ENCODE assay signal across 14 cellular contexts in the genomic region with DNA sequence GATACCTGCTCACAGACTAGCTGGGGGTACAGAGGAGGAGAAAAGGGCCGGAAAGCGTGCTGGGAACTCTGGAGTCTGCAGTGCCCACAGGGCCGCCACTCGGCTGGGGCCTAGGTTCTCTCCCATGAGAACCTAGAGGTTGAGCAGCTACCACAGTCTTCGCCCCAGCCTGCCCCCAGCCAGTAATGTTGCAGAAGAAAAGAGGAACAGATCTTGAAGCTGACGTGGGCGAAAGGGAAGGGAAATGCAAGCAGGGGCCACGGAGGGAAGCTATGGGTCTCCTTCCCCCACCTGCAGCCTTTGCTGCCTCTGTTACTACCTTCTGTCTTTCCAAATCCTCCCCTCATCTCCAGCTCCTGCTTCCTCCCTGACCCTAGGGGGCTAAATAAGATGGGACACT. TPM values are rescaled to one million over a fixed set of nuclear protein-coding genes. Genes with fewer than 3 reads are reported as not detected.
DNase-seq lines count a peak whose midpoint lies in the region; ATAC-seq, FAIRE-seq and TF ChIP-seq lines count a peak whose summit lies in the region.
"Had no signal": no experiment of that assay in that cellular context is flagged by ENCODE, and none has a peak within 500 bp of the region (broad histone marks: within the 10 kb centered on the region; RNA-seq: fewer than 3 reads in every experiment).

No MANE protein-coding gene starts in this region.

- intact Hi-C loops in GM12878 (cut with micrococcal nuclease; ENCODE audit: unreplicated experiment): no loop called here

- peak; percentile 25 to 31 for ATAC-seq in activated CD4-positive, CD25-positive, alpha-beta regulatory T cell treated with anti-CD3 and anti-CD28 coated beads, Interleukin-2, amount 50 U/mL, for 24 hours
- peak; percentile 78 for ATAC-seq in GM12878
- ATAC-seq in stimulated activated naive B cell treated with anti-CD40 and anti-IgM and Interleukin-4, amounts not matched to agents 10 μg/mL and 1 μg/mL and 100 μg/mL, for 72 hours (replicated peaks): peak; percentile 94 to 95
- ATAC-seq: activated naive CD4-positive, alpha-beta T cell treated with anti-CD3 and anti-CD28 coated beads, Interleukin-2, amount 50 U/mL, for 72 hours had no signal

- peak overlapping the region; percentile 41 for H3K27ac ChIP-seq in GM12878 (ENCODE audit: control insufficient read depth, insufficient read depth)
- H3K27ac ChIP-seq: 22Rv1 had no signal

- no peak for TF ChIP-seq RAD21 in GM12878 (IDR thresholded peaks at IDR 0.05; ENCODE audit: insufficient read depth, low read depth, low read length)

- H3K9me3 ChIP-seq in GM12878 (replicated peaks; ENCODE audit: control insufficient read depth, insufficient read depth, low read length): no peaks in the 10 kb centered on the region

- SMC1A ChIA-PET in GM12878 (lab: Charles Lee; ENCODE audit: uncharacterized antibody, unreplicated experiment): interaction anchor here (0.8 to 10.1 kb wide), 12 partner anchors 11 to 521 kb away, joined by 3 to 188 read pairs (median 4); no protein-coding TSS in a partner anchor

- H3K27ac Mint-ChIP-seq in IgD-negative memory B cell: peak overlapping the region; percentile 36 to 95 (median 88)
- H3K27ac Mint-ChIP-seq in stimulated activated naive B cell treated with anti-CD40 and anti-IgM and Interleukin-4, amounts not matched to agents 10 μg/mL and 1 μg/mL and 100 μg/mL, for 72 hours: peak overlapping the region; percentile 93
- H3K27ac Mint-ChIP-seq: activated naive CD4-positive, alpha-beta T cell treated with anti-CD3 and anti-CD28 coated beads, Interleukin-2, amount 50 U/mL, for 72 hours had no signal

- H3K36me3 ChIP-seq in GM12878 (ENCODE audit: control insufficient read depth in 2 of 2, insufficient read depth in 2 of 2, low read length in 1 of 2): no peaks in the 10 kb centered on the region

- H3K27me3 ChIP-seq in GM12878 (replicated peaks in 1 of 2; ENCODE audit: control insufficient read depth in 2 of 2, insufficient read depth in 2 of 2, low read length in 1 of 2): no peaks in the 10 kb centered on the region

- peak; percentile 80 for FAIRE-seq in GM12878 (lab: Jason Lieb, UNC)
- FAIRE-seq in HTR-8/SVneo (lab: Jason Lieb, UNC): no peak

- in situ Hi-C loops in GM12878 (cut with MboI): loop anchor here (5.0 to 25.0 kb wide), 3 partner anchors 48 to 352 kb away; no protein-coding TSS in a partner anchor

- no TSS peak for BruUV-seq in GM12878 (replicated peaks; lab: Mats Ljungman, UMichigan)

- peak overlapping the region; percentile 50 for H2AFZ ChIP-seq in GM12878 (ENCODE audit: control insufficient read depth, low read depth, low read length)

- peak; percentile 69 for TF ChIP-seq POLR2A in GM12878 (IDR thresholded peaks at IDR 0.05; ENCODE audit: low read depth, low read length)

- H4K20me1 ChIP-seq in GM12878 (ENCODE audit: control insufficient read depth, insufficient read depth): no peaks in the 10 kb centered on the region

- no peak overlapping the region for H3K4me3 ChIP-seq in GM12878

- peak overlapping the region; percentile 51 for H3K9ac ChIP-seq in GM12878 (ENCODE audit: control insufficient read depth, insufficient read depth, low read length)

- DNase-seq in activated CD4-positive, CD25-positive, alpha-beta regulatory T cell treated with anti-CD3 and anti-CD28 coated beads, Interleukin-2, amount 50 U/mL, for 72 hours: no peak
- DNase-seq in GM12878 (ENCODE audit: low read depth, low spot score): peak; percentile 57
- DNase-seq in stimulated activated naive B cell treated with anti-CD40 and anti-IgM and Interleukin-4, amounts not matched to agents 10 μg/mL and 1 μg/mL and 100 μg/mL, for 72 hours: peak; percentile 81
- DNase-seq in AG08396 (ENCODE audit: low spot score): no peak
- DNase-seq in iPS-NIHi7 (ENCODE audit: extremely low spot score): no peak
- no peak for DNase-seq in HTR-8/SVneo (ENCODE audit: insufficient read length, low spot score)
- DNase-seq: activated CD4-positive, alpha-beta T cell treated with anti-CD3 and anti-CD28 coated beads, Interleukin-2, amount 10 ng/mL, durations not matched to agents 7 days and 5 days; dermis blood vessel endothelial cell; EL; NCI-H1694 had no signal

- H3K4me1 ChIP-seq in GM12878 (ENCODE audit: control insufficient read depth, insufficient read depth, low read length): peaks cover 44% of the 10 kb centered on the region

- WGBS in GM12878 (ENCODE audit: insufficient coverage, insufficient replicate concordance, low lambda C conversion rate, missing lambda C conversion rate): 17% methylated on average over 8 of the region's 8 CpGs

- peaks cover 11 to 31% (median 28%) of the 10 kb centered on the region in 3 donors for H3K4me1 Mint-ChIP-seq in IgD-negative memory B cell
- H3K4me1 Mint-ChIP-seq in stimulated activated naive B cell treated with anti-CD40 and anti-IgM and Interleukin-4, amounts not matched to agents 10 μg/mL and 1 μg/mL and 100 μg/mL, for 72 hours: peaks cover 43 to 64% of the 10 kb centered on the region in 2 donors

- H3K27me3 Mint-ChIP-seq in IgD-negative memory B cell: no peaks in the 10 kb centered on the region
- no peaks in the 10 kb centered on the region for H3K27me3 Mint-ChIP-seq in stimulated activated naive B cell treated with anti-CD40 and anti-IgM and Interleukin-4, amounts not matched to agents 10 μg/mL and 1 μg/mL and 100 μg/mL, for 72 hours

- no peaks in the 10 kb centered on the region for H3K36me3 Mint-ChIP-seq in IgD-negative memory B cell
- H3K36me3 Mint-ChIP-seq in stimulated activated naive B cell treated with anti-CD40 and anti-IgM and Interleukin-4, amounts not matched to agents 10 μg/mL and 1 μg/mL and 100 μg/mL, for 72 hours: no peaks in the 10 kb centered on the region
- H3K36me3 Mint-ChIP-seq: activated naive CD4-positive, alpha-beta T cell treated with anti-CD3 and anti-CD28 coated beads, Interleukin-2, amount 50 U/mL, for 72 hours had no signal

- no peaks in the 10 kb centered on the region for H3K9me3 Mint-ChIP-seq in IgD-negative memory B cell
- H3K9me3 Mint-ChIP-seq in stimulated activated naive B cell treated with anti-CD40 and anti-IgM and Interleukin-4, amounts not matched to agents 10 μg/mL and 1 μg/mL and 100 μg/mL, for 72 hours: no peaks in the 10 kb centered on the region
- H3K9me3 Mint-ChIP-seq: activated CD4-positive, alpha-beta T cell treated with anti-CD3 and anti-CD28 coated beads, Interleukin-2, amount 10 ng/mL, durations not matched to agents 7 days and 5 days; activated naive CD4-positive, alpha-beta T cell treated with anti-CD3 and anti-CD28 coated beads, Interleukin-2, amount 50 U/mL, for 72 hours had no signal

- POLR2A ChIA-PET in GM12878 (lab: Charles Lee): interaction anchor here (0.7 to 1.8 kb wide), 4 partner anchors 12 to 57 kb away, joined by 3 to 9 read pairs (median 4); no protein-coding TSS in a partner anchor

- H3K79me2 ChIP-seq in GM12878 (ENCODE audit: control insufficient read depth, insufficient read depth, low read length): no peaks in the 10 kb centered on the region

- RAD21 ChIA-PET in GM12878 (lab: Charles Lee; ENCODE audit: unreplicated experiment): interaction anchor here (0.6 to 2.7 kb wide), 16 partner anchors 10 to 146 kb away, joined by 3 to 22 read pairs (median 4); a partner anchor contains a TSS

- TF ChIP-seq EP300 in GM12878 (IDR thresholded peaks at IDR 0.05; ENCODE audit: borderline replicate concordance in 1 of 2, control insufficient read depth in 1 of 2, low read depth in 2 of 2, low read length in 2 of 2): peak; percentile 66 to 90; a peak in 3 of 4 replicates

- CTCF ChIA-PET in GM12878 (lab: Yijun Ruan, JAX): interaction anchor here (0.8 to 7.8 kb wide), 12 partner anchors 9 to 162 kb away, joined by 3 to 160 read pairs (median 5); no protein-coding TSS in a partner anchor

- peak overlapping the region in 2 of 4 donors; percentile 51 to 76 for H3K4me3 Mint-ChIP-seq in IgD-negative memory B cell
- peak overlapping the region; percentile 58 to 63 for H3K4me3 Mint-ChIP-seq in stimulated activated naive B cell treated with anti-CD40 and anti-IgM and Interleukin-4, amounts not matched to agents 10 μg/mL and 1 μg/mL and 100 μg/mL, for 72 hours
- H3K4me3 Mint-ChIP-seq: activated CD4-positive, alpha-beta T cell treated with anti-CD3 and anti-CD28 coated beads, Interleukin-2, amount 10 ng/mL, durations not matched to agents 7 days and 5 days had no signal

- TF ChIP-seq CTCF in GM12878 (IDR thresholded peaks at IDR 0.05 in 2 of 3, conservative IDR thresholded peaks at IDR 0.05 in 1 of 3; ENCODE audit: control insufficient read depth in 2 of 3, extremely low read depth in 1 of 3, insufficient read depth in 1 of 3, low read depth in 3 of 3, low read length in 3 of 3): no peak

- H3K4me2 ChIP-seq in GM12878 (ENCODE audit: control insufficient read depth, insufficient read depth): peak overlapping the region; percentile 65; the same call in 1 of the 2 replicates

RNA-seq across cellular contexts. Expression of a gene that starts 28.8 kb away (rescaled TPM):
- polyA plus RNA-seq in IgD-negative memory B cell: 0.13 TPM
- 1.6 and 1.8 TPM in 2 replicates for total RNA-seq in GM12878 (2013; cell fraction: nucleolus; rRNA removed)
- 0.05 and 0.17 TPM in 2 replicates for total RNA-seq in GM12878 (2014; rRNA removed)
- total RNA-seq in GM12878 (2014; rRNA removed; fragmentation: Illumina TruSeq; extraction: Trizol): not detected in 2 replicates
- total RNA-seq in GM12878 (2021): 0.19 and 0.23 TPM in 2 replicates
- not detected for polyA plus RNA-seq in GM12878 (2011; ENCODE audit: low read depth)
- not detected in 2 replicates for polyA plus RNA-seq in GM12878 (2011; rRNA removed)
- polyA plus RNA-seq in GM12878 (2011; cell fraction: cytosol; rRNA removed): not detected in 2 replicates
- not detected in 2 replicates for polyA plus RNA-seq in GM12878 (2011; cell fraction: nucleus; rRNA removed)
- polyA plus RNA-seq in GM12878 (2012): 0.11 TPM in 1 of 2 replicates, not detected in the other
- polyA plus RNA-seq in GM12878 (2014; fragmentation: Illumina TruSeq; extraction: Trizol): 0.03 TPM in 1 of 2 replicates, not detected in the other
- not detected for polyA plus RNA-seq in GM12878 (2014; fragmentation: Nextera tagmentation; extraction: Ambion mirVana)
- polyA plus RNA-seq in GM12878 (2014; rRNA removed): 0.04 TPM in 1 of 2 replicates, not detected in the other
- not detected for polyA plus RNA-seq in GM12878 (2016; fragmentation: Nextera tagmentation; extraction: Ambion mirVana)
- not detected in 2 replicates for polyA minus RNA-seq in GM12878 (2011; rRNA and poly(A)+ RNA removed)
- polyA minus RNA-seq in GM12878 (2011; cell fraction: cytosol; rRNA and poly(A)+ RNA removed): not detected in 2 replicates
- polyA minus RNA-seq in GM12878 (2011; cell fraction: nucleus; rRNA and poly(A)+ RNA removed): not detected in 2 replicates
- total RNA-seq: activated CD4-positive, alpha-beta T cell treated with anti-CD3 and anti-CD28 coated beads, Interleukin-2, amount 10 ng/mL, durations not matched to agents 7 days and 5 days; activated naive CD4-positive, alpha-beta T cell treated with anti-CD3 and anti-CD28 coated beads, Interleukin-2, amount 50 U/mL, for 72 hours had no signal

RNA-seq across cellular contexts. Expression of a gene that starts 47.2 kb away (rescaled TPM):
- polyA plus RNA-seq in IgD-negative memory B cell: 72.1 TPM
- 80.2 and 85.2 TPM in 2 replicates for total RNA-seq in GM12878 (2013; cell fraction: nucleolus; rRNA removed)
- 19.5 and 21.1 TPM in 2 replicates for total RNA-seq in GM12878 (2014; rRNA removed)
- 39.2 and 42.5 TPM in 2 replicates for total RNA-seq in GM12878 (2014; rRNA removed; fragmentation: Illumina TruSeq; extraction: Trizol)
- 82.8 and 89.8 TPM in 2 replicates for total RNA-seq in GM12878 (2021)
- 26.8 TPM for polyA plus RNA-seq in GM12878 (2011; ENCODE audit: low read depth)
- polyA plus RNA-seq in GM12878 (2011; rRNA removed): 52.7 and 68.3 TPM in 2 replicates
- polyA plus RNA-seq in GM12878 (2011; cell fraction: cytosol; rRNA removed): 34.0 and 36.1 TPM in 2 replicates
- polyA plus RNA-seq in GM12878 (2011; cell fraction: nucleus; rRNA removed): 55.8 and 56.5 TPM in 2 replicates
- polyA plus RNA-seq in GM12878 (2012): 27.1 and 40.7 TPM in 2 replicates
- 62.4 and 70.9 TPM in 2 replicates for polyA plus RNA-seq in GM12878 (2014; fragmentation: Illumina TruSeq; extraction: Trizol)
- 10 to 100 TPM; 13.2 to 15.4 TPM for polyA plus RNA-seq in GM12878 (2014; fragmentation: Nextera tagmentation; extraction: Ambion mirVana)
- 43.0 and 44.6 TPM in 2 replicates for polyA plus RNA-seq in GM12878 (2014; rRNA removed)
- 10 to 100 TPM; 58.7 to 68.4 TPM for polyA plus RNA-seq in GM12878 (2016; fragmentation: Nextera tagmentation; extraction: Ambion mirVana)
- polyA minus RNA-seq in GM12878 (2011; rRNA and poly(A)+ RNA removed): 46.8 and 48.8 TPM in 2 replicates
- 30.5 and 31.3 TPM in 2 replicates for polyA minus RNA-seq in GM12878 (2011; cell fraction: cytosol; rRNA and poly(A)+ RNA removed)
- polyA minus RNA-seq in GM12878 (2011; cell fraction: nucleus; rRNA and poly(A)+ RNA removed): 36.1 and 52.3 TPM in 2 replicates

Comparison
In these comparisons a context has a peak if more than half of its experiments do, and no peak if none do; other contexts are left out.
1. ATAC-seq: peak in every context shown above with its lines; median percentile 94 in stimulated activated naive B cell treated with anti-CD40 and anti-IgM and Interleukin-4, amounts not matched to agents 10 μg/mL and 1 μg/mL and 100 μg/mL, for 72 hours; 78 in GM12878; 28 in activated CD4-positive, CD25-positive, alpha-beta regulatory T cell treated with anti-CD3 and anti-CD28 coated beads, Interleukin-2, amount 50 U/mL, for 24 hours.
2. DNase-seq: peak in GM12878 (single experiment) and stimulated activated naive B cell treated with anti-CD40 and anti-IgM and Interleukin-4, amounts not matched to agents 10 μg/mL and 1 μg/mL and 100 μg/mL, for 72 hours (single experiment); none in activated CD4-positive, CD25-positive, alpha-beta regulatory T cell treated with anti-CD3 and anti-CD28 coated beads, Interleukin-2, amount 50 U/mL, for 72 hours (single experiment), AG08396 (single experiment), iPS-NIHi7 (single experiment) and HTR-8/SVneo (single experiment).